ENCODE assay signal across 8 cellular contexts in the genomic region with DNA sequence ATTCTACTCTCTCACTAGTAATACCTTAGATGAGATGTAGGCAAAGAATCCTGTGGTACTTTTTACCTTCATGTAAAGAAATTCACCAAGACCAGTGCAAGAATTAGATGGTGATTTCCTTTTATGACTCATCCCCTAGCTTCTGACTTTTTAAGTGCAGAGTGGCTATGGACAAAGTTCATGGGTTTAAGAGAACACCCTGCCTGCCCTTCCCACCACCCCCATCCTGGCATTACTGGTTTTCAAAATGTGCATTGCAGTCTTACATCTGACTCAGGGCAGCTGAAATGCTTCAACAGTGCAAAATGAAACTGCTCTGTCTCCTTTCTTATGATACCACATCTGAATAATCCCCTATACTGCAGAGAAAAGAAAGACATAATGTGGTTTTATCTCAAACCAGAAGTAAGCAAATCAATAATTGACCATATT. TPM values are rescaled to one million over a fixed set of nuclear protein-coding genes. Genes with fewer than 3 reads are reported as not detected.
A peak's percentile ranks its signal among the peaks of the same experiment; 100 is the strongest.
DNase-seq lines count a peak whose midpoint lies in the region; ATAC-seq, FAIRE-seq and TF ChIP-seq lines count a peak whose summit lies in the region.

No MANE protein-coding gene starts in this region.

- H3K36me3 Mint-ChIP-seq in activated naive CD4-positive, alpha-beta T cell treated with anti-CD3 and anti-CD28 coated beads, Interleukin-2, amount 50 U/mL, for 72 hours = peaks cover 6 to 17% of the 10 kb centered on the region in 2 donors
- H3K36me3 Mint-ChIP-seq in activated naive CD4-positive, alpha-beta T cell treated with anti-CD3 and anti-CD28 coated beads, Interleukin-2, amount 10 ng/mL, durations not matched to agents 7 days and 5 days = no peaks in the 10 kb centered on the region
- H3K36me3 Mint-ChIP-seq in activated T-helper 2 cell treated with anti-CD3 and anti-CD28 coated beads, Interferon-gamma antibody, Interleukin-2, Interleukin-4, amounts not matched to agents 10 μg/mL and 5 μg/mL and 100 μg/mL, durations not matched to agents 14 hours and 24 hours and 36 hours (ENCODE audit: low read depth) = peaks cover 9% of the 10 kb centered on the region
- H3K36me3 Mint-ChIP-seq in progenitor cell of endocrine pancreas (ENCODE audit: insufficient read depth) = no peaks in the 10 kb centered on the region

- no peak overlapping the region for H3K4me3 Mint-ChIP-seq in activated naive CD4-positive, alpha-beta T cell treated with anti-CD3 and anti-CD28 coated beads, Interleukin-2, amount 10 ng/mL, durations not matched to agents 7 days and 5 days
- H3K4me3 Mint-ChIP-seq in activated T-helper 2 cell treated with anti-CD3 and anti-CD28 coated beads, Interferon-gamma antibody, Interleukin-2, Interleukin-4, amounts not matched to agents 10 μg/mL and 5 μg/mL and 100 μg/mL, durations not matched to agents 14 hours and 24 hours and 36 hours (ENCODE audit: low read depth) = no peak overlapping the region
- no peak overlapping the region for H3K4me3 Mint-ChIP-seq in progenitor cell of endocrine pancreas (ENCODE audit: low read depth)

- ATAC-seq in activated naive CD4-positive, alpha-beta T cell treated with anti-CD3 and anti-CD28 coated beads, Interleukin-2, amount 50 U/mL, for 72 hours = peak; percentile 92 to 94
- peak; percentile 80 for ATAC-seq in HG03097 (IDR thresholded peaks at IDR 0.05; ENCODE audit: low FRiP score, unreplicated experiment)

- H2BK15ac ChIP-seq in neuronal stem cell (ENCODE audit: low read length) = no peak overlapping the region

- peak in 1 of 2 donors; percentile 58 for DNase-seq in activated naive CD4-positive, alpha-beta T cell treated with anti-CD3 and anti-CD28 coated beads, Interleukin-2, amount 50 U/mL, for 72 hours (ENCODE audit: low spot score in 2 of 2)
- no peak for DNase-seq in activated naive CD4-positive, alpha-beta T cell treated with anti-CD3 and anti-CD28 coated beads, Interleukin-2, amount 10 ng/mL, durations not matched to agents 7 days and 5 days
- DNase-seq in activated T-helper 2 cell treated with anti-CD3 and anti-CD28 coated beads, Interferon-gamma antibody, Interleukin-2, Interleukin-4, amounts not matched to agents 10 μg/mL and 5 μg/mL and 100 μg/mL, durations not matched to agents 14 hours and 24 hours and 36 hours (ENCODE audit: low spot score) = peak; percentile 24
- DNase-seq in progenitor cell of endocrine pancreas (ENCODE audit: low spot score, unreplicated experiment) (no peak), prostate gland (ENCODE audit: low spot score) (no peak), neuronal stem cell (ENCODE audit: low spot score) (no peak), D721Med (ENCODE audit: insufficient read length, low spot score) (no peak)

- no peak overlapping the region for H3K27ac ChIP-seq in prostate gland
- no peak overlapping the region for H3K27ac ChIP-seq in neuronal stem cell (replicated peaks; ENCODE audit: low read length)

- H3K4me2 ChIP-seq in neuronal stem cell (ENCODE audit: insufficient read depth, low read length, poor library complexity, severe bottlenecking) = no peak overlapping the region

- H3K79me1 ChIP-seq in neuronal stem cell (ENCODE audit: low read depth, low read length) = no peaks in the 10 kb centered on the region

- no peak for TF ChIP-seq POLR2A in prostate gland (IDR thresholded peaks at IDR 0.05)

- CTCF ChIA-PET in activated naive CD4-positive, alpha-beta T cell treated with anti-CD3 and anti-CD28 coated beads, Interleukin-2, amount 10 ng/mL, durations not matched to agents 7 days and 5 days (lab: Charles Lee) = interaction anchor here (0.6 to 1.4 kb wide), 3 partner anchors 320 to 505 kb away, joined by 3 to 4 read pairs (median 3); no protein-coding TSS in a partner anchor

- H2BK12ac ChIP-seq in neuronal stem cell (ENCODE audit: low read length) = no peak overlapping the region

- H2BK5ac ChIP-seq in neuronal stem cell (ENCODE audit: low read length) = no peak overlapping the region

- H2AK5ac ChIP-seq in neuronal stem cell (ENCODE audit: low read depth, low read length) = no peak overlapping the region

- no peak overlapping the region for H3K4me3 ChIP-seq in prostate gland
- H3K4me3 ChIP-seq in neuronal stem cell (ENCODE audit: low read length in 2 of 2) = no peak overlapping the region

- H3K27me3 Mint-ChIP-seq in activated naive CD4-positive, alpha-beta T cell treated with anti-CD3 and anti-CD28 coated beads, Interleukin-2, amount 10 ng/mL, durations not matched to agents 7 days and 5 days = peaks cover 3% of the 10 kb centered on the region
- no peaks in the 10 kb centered on the region for H3K27me3 Mint-ChIP-seq in activated T-helper 2 cell treated with anti-CD3 and anti-CD28 coated beads, Interferon-gamma antibody, Interleukin-2, Interleukin-4, amounts not matched to agents 10 μg/mL and 5 μg/mL and 100 μg/mL, durations not matched to agents 14 hours and 24 hours and 36 hours (ENCODE audit: low read depth)
- no peaks in the 10 kb centered on the region for H3K27me3 Mint-ChIP-seq in progenitor cell of endocrine pancreas

- FAIRE-seq in D721Med (lab: Jason Lieb, UNC) = no peak

- H3K18ac ChIP-seq in neuronal stem cell (ENCODE audit: low read length) = no peak overlapping the region

- H3K9me3 ChIP-seq in prostate gland (no peaks in the 10 kb centered on the region), neuronal stem cell (replicated peaks in 1 of 2; ENCODE audit: control insufficient read depth in 2 of 2, insufficient read depth in 1 of 2, low read depth in 1 of 2, low read length in 2 of 2) (no peaks in the 10 kb centered on the region)

- no peak overlapping the region for H3K23ac ChIP-seq in neuronal stem cell (ENCODE audit: low read depth, low read length, poor library complexity)

- H3K27me3 ChIP-seq in prostate gland (replicated peaks; ENCODE audit: insufficient read depth) (no peaks in the 10 kb centered on the region), neuronal stem cell (ENCODE audit: control insufficient read depth in 3 of 3, insufficient read depth in 3 of 3, low read depth in 1 of 3, low read length in 3 of 3) (no peaks in the 10 kb centered on the region)

- H4K8ac ChIP-seq in neuronal stem cell (ENCODE audit: low read depth, low read length) = no peak overlapping the region

- intact Hi-C loops in activated T-helper 2 cell treated with anti-CD3 and anti-CD28 coated beads, Interferon-gamma antibody, Interleukin-2, Interleukin-4, amounts not matched to agents 10 μg/mL and 5 μg/mL and 100 μg/mL, durations not matched to agents 14 hours and 24 hours and 36 hours (cut with micrococcal nuclease) = loop anchor here (1.0 to 5.0 kb wide), 9 partner anchors 66 to 884 kb away; a partner anchor contains a TSS
- intact Hi-C loops in prostate gland (cut with DNase I) = no loop called here

- H3K27ac Mint-ChIP-seq in activated naive CD4-positive, alpha-beta T cell treated with anti-CD3 and anti-CD28 coated beads, Interleukin-2, amount 50 U/mL, for 72 hours = peak overlapping the region in 1 of 2 donors; percentile 73
- no peak overlapping the region for H3K27ac Mint-ChIP-seq in activated naive CD4-positive, alpha-beta T cell treated with anti-CD3 and anti-CD28 coated beads, Interleukin-2, amount 10 ng/mL, durations not matched to agents 7 days and 5 days
- peak overlapping the region; percentile 47 for H3K27ac Mint-ChIP-seq in activated T-helper 2 cell treated with anti-CD3 and anti-CD28 coated beads, Interferon-gamma antibody, Interleukin-2, Interleukin-4, amounts not matched to agents 10 μg/mL and 5 μg/mL and 100 μg/mL, durations not matched to agents 14 hours and 24 hours and 36 hours
- H3K27ac Mint-ChIP-seq in progenitor cell of endocrine pancreas = peak overlapping the region; percentile 30

- no peaks in the 10 kb centered on the region for H3K4me1 ChIP-seq in prostate gland (replicated peaks)
- H3K4me1 ChIP-seq in neuronal stem cell (ENCODE audit: control insufficient read depth in 2 of 2, insufficient read depth in 1 of 2, low read depth in 1 of 2, low read length in 2 of 2) = peaks cover 5 to 10% of the 10 kb centered on the region in 2 donors

- no peak overlapping the region for H4K91ac ChIP-seq in neuronal stem cell (ENCODE audit: low read depth, low read length, poor library complexity)

- H2BK120ac ChIP-seq in neuronal stem cell (ENCODE audit: low read depth, low read length) = no peak overlapping the region

- TF ChIP-seq CTCF in progenitor cell of endocrine pancreas (IDR thresholded peaks at IDR 0.05; ENCODE audit: unreplicated experiment) (no peak), prostate gland (IDR thresholded peaks at IDR 0.05) (peak in 1 of 4 experiments; percentile 28), D721Med (IDR thresholded peaks at IDR 0.05; ENCODE audit: insufficient read depth, missing control alignments) (no peak)

- H2AFZ ChIP-seq in neuronal stem cell (ENCODE audit: low read length) = no peak overlapping the region

- H3K9ac ChIP-seq in neuronal stem cell (ENCODE audit: low read depth, low read length, poor library complexity) = no peak overlapping the region

- peaks cover 0 to 6% of the 10 kb centered on the region in 2 donors for H3K9me3 Mint-ChIP-seq in activated naive CD4-positive, alpha-beta T cell treated with anti-CD3 and anti-CD28 coated beads, Interleukin-2, amount 50 U/mL, for 72 hours
- no peaks in the 10 kb centered on the region for H3K9me3 Mint-ChIP-seq in activated naive CD4-positive, alpha-beta T cell treated with anti-CD3 and anti-CD28 coated beads, Interleukin-2, amount 10 ng/mL, durations not matched to agents 7 days and 5 days
- no peaks in the 10 kb centered on the region for H3K9me3 Mint-ChIP-seq in activated T-helper 2 cell treated with anti-CD3 and anti-CD28 coated beads, Interferon-gamma antibody, Interleukin-2, Interleukin-4, amounts not matched to agents 10 μg/mL and 5 μg/mL and 100 μg/mL, durations not matched to agents 14 hours and 24 hours and 36 hours
- no peaks in the 10 kb centered on the region for H3K9me3 Mint-ChIP-seq in progenitor cell of endocrine pancreas (ENCODE audit: low read depth)

- peaks cover 22% of the 10 kb centered on the region for H3K4me1 Mint-ChIP-seq in activated naive CD4-positive, alpha-beta T cell treated with anti-CD3 and anti-CD28 coated beads, Interleukin-2, amount 10 ng/mL, durations not matched to agents 7 days and 5 days
- H3K4me1 Mint-ChIP-seq in activated T-helper 2 cell treated with anti-CD3 and anti-CD28 coated beads, Interferon-gamma antibody, Interleukin-2, Interleukin-4, amounts not matched to agents 10 μg/mL and 5 μg/mL and 100 μg/mL, durations not matched to agents 14 hours and 24 hours and 36 hours (ENCODE audit: low read depth) = peaks cover 20% of the 10 kb centered on the region
- H3K4me1 Mint-ChIP-seq in progenitor cell of endocrine pancreas (ENCODE audit: low read depth) = peaks cover 16% of the 10 kb centered on the region

- H3K4ac ChIP-seq in neuronal stem cell (ENCODE audit: low read length) = no peak overlapping the region

- H3K36me3 ChIP-seq in prostate gland (no peaks in the 10 kb centered on the region), neuronal stem cell (replicated peaks in 1 of 2; ENCODE audit: control insufficient read depth in 2 of 2, insufficient read depth in 2 of 2, low read length in 2 of 2) (peaks cover 0 to 3% of the 10 kb centered on the region in 2 donors)

- no peak overlapping the region for H3K14ac ChIP-seq in neuronal stem cell (ENCODE audit: low read length)

RNA-seq across cellular contexts. Expression of a gene that starts 22.6 kb away (rescaled TPM):
- total RNA-seq in activated naive CD4-positive, alpha-beta T cell treated with anti-CD3 and anti-CD28 coated beads, Interleukin-2, amount 50 U/mL, for 72 hours = 10 to 100 TPM; 25.9 to 29.6 TPM
- 26.0 and 29.9 TPM in 2 replicates for total RNA-seq in activated T-helper 2 cell treated with anti-CD3 and anti-CD28 coated beads, Interferon-gamma antibody, Interleukin-2, Interleukin-4, amounts not matched to agents 10 μg/mL and 5 μg/mL and 100 μg/mL, durations not matched to agents 14 hours and 24 hours and 36 hours
- total RNA-seq in progenitor cell of endocrine pancreas (18.8 and 20.4 TPM in 2 replicates), prostate gland (10 to 100 TPM; 13.2 to 20.4 TPM)
- polyA plus RNA-seq in neuronal stem cell (2013, experiment 1 of 2) = 13.9 TPM
- polyA plus RNA-seq in neuronal stem cell (2013, experiment 2 of 2) = 14.9 TPM

RNA-seq across cellular contexts. Expression of a gene that starts 22.7 kb away (rescaled TPM):
- 10 to 100 TPM in 1 of 2 donors, 1 to 10 TPM in 1; 8.3 to 13.7 TPM for total RNA-seq in activated naive CD4-positive, alpha-beta T cell treated with anti-CD3 and anti-CD28 coated beads, Interleukin-2, amount 50 U/mL, for 72 hours
- 11.0 and 12.3 TPM in 2 replicates for total RNA-seq in activated T-helper 2 cell treated with anti-CD3 and anti-CD28 coated beads, Interferon-gamma antibody, Interleukin-2, Interleukin-4, amounts not matched to agents 10 μg/mL and 5 μg/mL and 100 μg/mL, durations not matched to agents 14 hours and 24 hours and 36 hours
- total RNA-seq in progenitor cell of endocrine pancreas = 16.6 and 17.9 TPM in 2 replicates
- 1 to 10 TPM; 7.3 to 7.5 TPM for total RNA-seq in prostate gland
- 5.3 TPM for polyA plus RNA-seq in neuronal stem cell (2013, experiment 1 of 2)
- 6.0 TPM for polyA plus RNA-seq in neuronal stem cell (2013, experiment 2 of 2)
